Comparison of ENCODE assay signal across 9 cellular contexts in the genomic region with DNA sequence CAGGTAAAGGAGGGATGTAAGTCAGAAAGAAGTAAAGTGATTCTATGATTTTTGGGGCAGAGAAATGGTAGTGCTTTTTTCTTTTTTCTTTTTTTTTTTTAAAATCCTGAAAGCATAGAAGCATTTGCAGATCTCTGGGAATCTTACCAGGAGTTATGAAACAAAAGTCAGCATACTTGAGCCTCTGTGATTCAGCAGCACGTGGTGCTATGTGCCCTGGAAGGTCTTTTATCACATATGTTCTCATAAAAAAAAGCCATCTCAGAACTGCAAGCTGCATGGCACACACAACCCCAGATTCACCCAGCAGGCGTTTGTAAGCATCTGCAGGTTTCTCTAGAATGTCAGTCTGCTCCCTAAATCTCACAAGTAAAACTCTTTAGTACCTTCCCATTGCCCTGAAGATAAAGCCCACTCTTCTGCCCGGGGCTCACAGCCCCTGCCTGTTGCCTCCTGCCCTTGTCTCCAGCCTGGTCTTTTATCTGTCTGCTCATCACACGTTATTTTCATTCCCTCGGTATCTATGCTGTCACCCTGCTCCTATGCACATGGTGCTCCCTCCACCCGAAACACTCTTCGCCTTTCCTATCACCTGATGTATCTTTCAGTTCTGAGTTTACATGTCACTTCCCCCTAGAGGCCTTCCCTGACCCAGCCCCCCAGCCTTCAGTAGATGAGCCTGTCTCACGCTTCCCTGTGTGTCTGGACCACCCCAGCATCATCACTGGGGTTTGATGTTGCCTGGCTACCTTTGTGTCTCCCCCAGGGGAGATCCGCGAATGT.
DNase-seq lines count a peak whose midpoint lies in the region; ATAC-seq and TF ChIP-seq lines count a peak whose summit lies in the region.
"Had no signal": no experiment of that assay in that cellular context is flagged by ENCODE, and none has a peak within 500 bp of the region (broad histone marks: within the 10 kb centered on the region; RNA-seq: fewer than 3 reads in every experiment).

No MANE protein-coding gene starts in this region.

- ATAC-seq in natural killer cell treated with Interleukin-12 subunit alpha and Interleukin-12 subunit beta and Interleukin-15 and Interleukin-18, amount 100 ng/mL, for 72 hours: no peak
- ATAC-seq in natural killer cell (no peak), HG03196 (IDR thresholded peaks at IDR 0.05; ENCODE audit: unreplicated experiment) (peak; percentile 80)
- ATAC-seq in naive thymus-derived CD8-positive, alpha-beta T cell: no peak

- H3K4me1 ChIP-seq in spleen (peaks cover 0 to 9% (median 0%) of the 10 kb centered on the region in 6 donors), smooth muscle cell (ENCODE audit: low read depth) (peaks cover 10% of the 10 kb centered on the region)

- POLR2A ChIA-PET in naive thymus-derived CD8-positive, alpha-beta T cell (lab: Charles Lee): no interaction called here

- no peak overlapping the region for H3K4me2 ChIP-seq in smooth muscle cell

- H3K36me3 Mint-ChIP-seq in natural killer cell treated with Interleukin-12 subunit alpha and Interleukin-12 subunit beta and Interleukin-15 and Interleukin-18, amount 100 ng/mL, for 72 hours: no peaks in the 10 kb centered on the region
- no peaks in the 10 kb centered on the region for H3K36me3 Mint-ChIP-seq in natural killer cell
- no peaks in the 10 kb centered on the region for H3K36me3 Mint-ChIP-seq in naive thymus-derived CD8-positive, alpha-beta T cell

- no peak overlapping the region for H2AFZ ChIP-seq in smooth muscle cell (ENCODE audit: low read depth)

- 58 to 70% (median 65%) methylated on average over 10 of the region's 10 CpGs for WGBS in spleen, 5 donors
- 64% methylated on average over 10 of the region's 10 CpGs for WGBS in smooth muscle cell (ENCODE audit: low lambda C conversion rate)

- no peaks in the 10 kb centered on the region for H3K4me1 Mint-ChIP-seq in natural killer cell treated with Interleukin-12 subunit alpha and Interleukin-12 subunit beta and Interleukin-15 and Interleukin-18, amount 100 ng/mL, for 72 hours (ENCODE audit: low read depth in 2 of 2)
- no peaks in the 10 kb centered on the region for H3K4me1 Mint-ChIP-seq in natural killer cell
- H3K4me1 Mint-ChIP-seq in naive thymus-derived CD8-positive, alpha-beta T cell: no peaks in the 10 kb centered on the region

- no peaks in the 10 kb centered on the region for H3F3A ChIP-seq in smooth muscle cell (ENCODE audit: low read depth)

- no peak overlapping the region for H3K4me3 Mint-ChIP-seq in natural killer cell treated with Interleukin-12 subunit alpha and Interleukin-12 subunit beta and Interleukin-15 and Interleukin-18, amount 100 ng/mL, for 72 hours
- H3K4me3 Mint-ChIP-seq in natural killer cell: no peak overlapping the region
- no peak overlapping the region for H3K4me3 Mint-ChIP-seq in naive thymus-derived CD8-positive, alpha-beta T cell

- H3K36me3 ChIP-seq in spleen: peaks cover 0 to 4% (median 0%) of the 10 kb centered on the region in 6 donors
- no peaks in the 10 kb centered on the region for H3K36me3 ChIP-seq in smooth muscle cell (ENCODE audit: low read depth)

- no peak for TF ChIP-seq POLR2A in spleen (IDR thresholded peaks at IDR 0.05)

- H3K27ac Mint-ChIP-seq in natural killer cell treated with Interleukin-12 subunit alpha and Interleukin-12 subunit beta and Interleukin-15 and Interleukin-18, amount 100 ng/mL, for 72 hours: no peak overlapping the region
- H3K27ac Mint-ChIP-seq in natural killer cell: no peak overlapping the region
- H3K27ac Mint-ChIP-seq in naive thymus-derived CD8-positive, alpha-beta T cell: no peak overlapping the region

- H4K20me1 ChIP-seq in smooth muscle cell (ENCODE audit: low read depth): no peaks in the 10 kb centered on the region

- TF ChIP-seq CTCF in natural killer cell (IDR thresholded peaks at IDR 0.05) (no peak), epithelial cell of esophagus (IDR thresholded peaks at IDR 0.05; ENCODE audit: insufficient read depth, low read depth, low read length, missing control alignments) (no peak), spleen (IDR thresholded peaks at IDR 0.05 in 8 of 11, conservative IDR thresholded peaks at IDR 0.05 in 3 of 11) (no peak), smooth muscle cell (IDR thresholded peaks at IDR 0.05; ENCODE audit: borderline replicate concordance, insufficient read depth, poor library complexity, severe bottlenecking) (no peak)

- H3K27ac ChIP-seq in spleen (no peak overlapping the region), smooth muscle cell (ENCODE audit: low read depth) (no peak overlapping the region)
- H3K27ac ChIP-seq: C4-2B had no signal

- H3K9me3 Mint-ChIP-seq in natural killer cell treated with Interleukin-12 subunit alpha and Interleukin-12 subunit beta and Interleukin-15 and Interleukin-18, amount 100 ng/mL, for 72 hours: no peaks in the 10 kb centered on the region
- H3K9me3 Mint-ChIP-seq in natural killer cell: no peaks in the 10 kb centered on the region
- no peaks in the 10 kb centered on the region for H3K9me3 Mint-ChIP-seq in naive thymus-derived CD8-positive, alpha-beta T cell

- no peaks in the 10 kb centered on the region for H3K9me3 ChIP-seq in spleen
- H3K9me3 ChIP-seq in smooth muscle cell (replicated peaks; ENCODE audit: low read depth): no peaks in the 10 kb centered on the region

- no peaks in the 10 kb centered on the region for H3K79me2 ChIP-seq in smooth muscle cell (ENCODE audit: low read depth)

- DNase-seq in natural killer cell treated with Interleukin-12 subunit alpha and Interleukin-12 subunit beta and Interleukin-15 and Interleukin-18, amount 100 ng/mL, for 72 hours (ENCODE audit: low spot score): peak; percentile 5
- DNase-seq in natural killer cell: no peak
- DNase-seq in epithelial cell of esophagus (ENCODE audit: low read depth): peak; percentile 60
- no peak for DNase-seq in spleen
- DNase-seq in naive thymus-derived CD8-positive, alpha-beta T cell: no peak
- no peak for DNase-seq in smooth muscle cell (lab: John Stamatoyannopoulos, UW; ENCODE audit: unreplicated experiment)
- DNase-seq in NCI-H1092 (lab: John Stamatoyannopoulos, UW): no peak

- no peak overlapping the region for H3K9ac ChIP-seq in smooth muscle cell (ENCODE audit: low read depth)

- H3K27me3 ChIP-seq in spleen (replicated peaks in 1 of 7) (peaks cover 0 to 14% (median 0%) of the 10 kb centered on the region in 7 donors), smooth muscle cell (ENCODE audit: low read depth) (peaks cover 15% of the 10 kb centered on the region)

- intact Hi-C loops in natural killer cell (cut with micrococcal nuclease) (no loop called here), spleen (cut with DNase I; ENCODE audit: low total_unique reads) (no loop called here)

- H3K4me3 ChIP-seq in epithelial cell of esophagus (ENCODE audit: low read length) (no peak overlapping the region), spleen (no peak overlapping the region), smooth muscle cell (no peak overlapping the region)

- peaks cover 7 to 30% of the 10 kb centered on the region in 2 donors for H3K27me3 Mint-ChIP-seq in natural killer cell treated with Interleukin-12 subunit alpha and Interleukin-12 subunit beta and Interleukin-15 and Interleukin-18, amount 100 ng/mL, for 72 hours
- H3K27me3 Mint-ChIP-seq in natural killer cell (ENCODE audit: low read depth in 2 of 2): peaks cover 0 to 10% of the 10 kb centered on the region in 2 donors
- peaks cover 0 to 17% (median 7%) of the 10 kb centered on the region in 5 donors for H3K27me3 Mint-ChIP-seq in naive thymus-derived CD8-positive, alpha-beta T cell

Comparison
In these comparisons a context has a peak if more than half of its experiments do, and no peak if none do; other contexts are left out.
1. DNase-seq: peak in natural killer cell treated with Interleukin-12 subunit alpha and Interleukin-12 subunit beta and Interleukin-15 and Interleukin-18, amount 100 ng/mL, for 72 hours (single experiment) and epithelial cell of esophagus (single experiment); none in natural killer cell (single experiment), spleen (single experiment), naive thymus-derived CD8-positive, alpha-beta T cell (0 of 10), smooth muscle cell (single experiment) and NCI-H1092 (single experiment).